27 cellular contexts compared by ENCODE assay signal in the genomic region with DNA sequence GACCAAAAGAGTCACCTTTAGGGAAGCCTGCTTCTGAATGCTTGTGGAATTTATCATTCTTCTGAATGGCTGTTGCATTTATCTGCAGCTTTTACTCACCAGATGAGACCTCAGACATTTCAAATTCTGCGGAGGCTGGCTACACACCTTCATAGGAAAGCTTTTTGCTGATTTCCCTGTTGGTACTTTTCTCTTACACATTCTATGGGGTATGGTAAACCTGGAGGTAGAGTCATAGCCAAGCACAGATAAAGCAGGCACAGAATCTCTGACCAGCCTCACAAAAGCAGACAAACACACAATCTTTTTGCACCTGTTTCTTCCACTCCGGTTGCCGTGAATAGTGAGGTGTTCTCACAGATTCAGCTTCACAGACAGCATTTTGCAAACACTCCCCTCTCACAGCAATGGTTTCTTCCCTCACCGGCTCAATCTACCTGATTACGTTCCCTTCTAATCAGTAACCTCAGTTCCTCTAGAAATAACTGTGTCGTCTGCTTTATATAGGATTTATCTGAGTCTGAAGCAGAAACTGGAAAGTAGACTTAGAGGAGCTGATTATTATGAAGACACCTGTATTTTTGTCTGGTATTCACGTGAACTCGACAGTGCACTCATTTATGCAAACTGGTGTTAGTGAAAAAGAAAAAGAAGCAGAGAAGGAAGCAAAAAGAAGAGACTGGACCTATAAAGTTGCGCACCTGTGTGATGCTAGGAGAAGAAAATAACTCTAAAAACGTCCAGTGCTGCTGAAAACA.
DNase-seq lines count a peak whose midpoint lies in the region; ATAC-seq and TF ChIP-seq lines count a peak whose summit lies in the region.
"Had no signal": no experiment of that assay in that cellular context is flagged by ENCODE, and none has a peak within 500 bp of the region (broad histone marks: within the 10 kb centered on the region; RNA-seq: fewer than 3 reads in every experiment).

No MANE protein-coding gene starts in this region.

- intact Hi-C loops in Caco-2 (cut with micrococcal nuclease; ENCODE audit: unreplicated experiment), result no loop called here

- H3K36me3 ChIP-seq in Caco-2 (ENCODE audit: control insufficient read depth, insufficient read depth, low read length) (no peaks in the 10 kb centered on the region), ES-I3 (ENCODE audit: insufficient read depth, low read length) (no peaks in the 10 kb centered on the region), iPS-18a (ENCODE audit: control insufficient read depth, low read depth, low read length) (no peaks in the 10 kb centered on the region)
- H3K36me3 ChIP-seq: adrenal gland; BLaER1 treated with 17β-estradiol and CSF1 and Interleukin-3, amounts not matched to agents 10 nM and 100 nM; left ventricle myocardium inferior; thyroid gland had no signal

- no peaks in the 10 kb centered on the region for H3K27me3 ChIP-seq in Caco-2 (replicated peaks; ENCODE audit: control insufficient read depth, insufficient read depth, low read length)
- H3K27me3 ChIP-seq in iPS-18a (ENCODE audit: control insufficient read depth, insufficient read depth, low read length), result no peaks in the 10 kb centered on the region
- H3K27me3 ChIP-seq: foreskin keratinocyte, thyroid gland had no signal

- H3K27me3 Mint-ChIP-seq in Caco-2 (ENCODE audit: insufficient read depth, unreplicated experiment), result no peaks in the 10 kb centered on the region
- H3K27me3 Mint-ChIP-seq in activated naive CD8-positive, alpha-beta T cell treated with anti-CD3 and anti-CD28 coated beads for 36 hours, result no peaks in the 10 kb centered on the region
- H3K27me3 Mint-ChIP-seq: naive thymus-derived CD4-positive, alpha-beta T cell had no signal

- no peak for TF ChIP-seq CTCF in Caco-2 (IDR thresholded peaks at IDR 0.05; ENCODE audit: insufficient read depth in 1 of 2, low read depth in 1 of 2, low read length in 1 of 2, severe bottlenecking in 1 of 2, unreplicated experiment in 1 of 2)
- no peak for TF ChIP-seq CTCF in GM10248 (IDR thresholded peaks at IDR 0.05; ENCODE audit: control extremely low read depth, extremely low read depth, low read depth, missing control alignments)

- H3K9ac ChIP-seq in ES-I3 (ENCODE audit: low read depth, low read length) (peak overlapping the region; percentile 31), iPS-18a (ENCODE audit: low read length) (peak overlapping the region; percentile 11)
- H3K9ac ChIP-seq: BLaER1 treated with 17β-estradiol and CSF1 and Interleukin-3, amounts not matched to agents 10 nM and 100 nM had no signal

- H3K27ac ChIP-seq in iPS-18a (ENCODE audit: low read length), result no peak overlapping the region
- H3K27ac ChIP-seq: adrenal gland; BLaER1 treated with 17β-estradiol and CSF1 and Interleukin-3, amounts not matched to agents 10 nM and 100 nM; foreskin keratinocyte; left ventricle myocardium inferior; thyroid gland had no signal

- CTCF ChIA-PET in Caco-2 (lab: Charles Lee) (no interaction called here), GM10248 (lab: Yijun Ruan, JAX) (no interaction called here)

- no peaks in the 10 kb centered on the region for H3K36me3 Mint-ChIP-seq in Caco-2 (ENCODE audit: insufficient read depth, unreplicated experiment)
- H3K36me3 Mint-ChIP-seq in activated naive CD8-positive, alpha-beta T cell treated with anti-CD3 and anti-CD28 coated beads for 36 hours, result no peaks in the 10 kb centered on the region
- H3K36me3 Mint-ChIP-seq: naive thymus-derived CD4-positive, alpha-beta T cell had no signal

- H3K4me3 Mint-ChIP-seq in Caco-2 (ENCODE audit: unreplicated experiment), result peak overlapping the region; percentile 32
- H3K4me3 Mint-ChIP-seq in activated naive CD8-positive, alpha-beta T cell treated with anti-CD3 and anti-CD28 coated beads for 36 hours, result no peak overlapping the region
- H3K4me3 Mint-ChIP-seq: naive thymus-derived CD4-positive, alpha-beta T cell; T-helper 1 cell treated with Interleukin-12 subunit alpha and Interleukin-12 subunit beta and Interleukin-4 antibody, amounts not matched to agents 30 μg/mL and 1 μg/mL, for 36 hours had no signal

- H3K27ac Mint-ChIP-seq in Caco-2 (ENCODE audit: unreplicated experiment), result no peak overlapping the region
- H3K27ac Mint-ChIP-seq in activated naive CD8-positive, alpha-beta T cell treated with anti-CD3 and anti-CD28 coated beads for 36 hours, result no peak overlapping the region
- H3K27ac Mint-ChIP-seq: naive thymus-derived CD4-positive, alpha-beta T cell; T-helper 1 cell treated with Interleukin-12 subunit alpha and Interleukin-12 subunit beta and Interleukin-4 antibody, amounts not matched to agents 30 μg/mL and 1 μg/mL, for 36 hours had no signal

- POLR2A ChIA-PET in Caco-2 (lab: Charles Lee), result no interaction called here
- POLR2A ChIA-PET in GM10248 (lab: Yijun Ruan, JAX), result no interaction called here

- no peak overlapping the region for H3K4me3 ChIP-seq in Caco-2 (ENCODE audit: low read depth, low read length)
- no peak overlapping the region for H3K4me3 ChIP-seq in iPS-18a (ENCODE audit: low read length)
- H3K4me3 ChIP-seq: adrenal gland; BLaER1 treated with 17β-estradiol and CSF1 and Interleukin-3, amounts not matched to agents 10 nM and 100 nM; left ventricle myocardium inferior; thyroid gland had no signal

- H3K4me1 ChIP-seq in Caco-2, result no peaks in the 10 kb centered on the region
- H3K4me1 ChIP-seq in ES-I3 (ENCODE audit: insufficient read depth, low read length), result peaks cover 26% of the 10 kb centered on the region
- peaks cover 26% of the 10 kb centered on the region for H3K4me1 ChIP-seq in iPS-18a (ENCODE audit: control insufficient read depth, low read depth, low read length)
- H3K4me1 ChIP-seq: adrenal gland, foreskin keratinocyte, thyroid gland had no signal

- no peaks in the 10 kb centered on the region for H3K9me3 ChIP-seq in Caco-2
- no peaks in the 10 kb centered on the region for H3K9me3 ChIP-seq in ES-I3 (ENCODE audit: control insufficient read depth, insufficient read depth, low read length)
- no peaks in the 10 kb centered on the region for H3K9me3 ChIP-seq in iPS-18a (ENCODE audit: control insufficient read depth, low read depth, low read length)
- H3K9me3 ChIP-seq: adrenal gland; BLaER1 treated with 17β-estradiol and CSF1 and Interleukin-3, amounts not matched to agents 10 nM and 100 nM; left ventricle myocardium inferior; thyroid gland had no signal

- no peaks in the 10 kb centered on the region for H3K9me3 Mint-ChIP-seq in Caco-2 (ENCODE audit: unreplicated experiment)
- no peaks in the 10 kb centered on the region for H3K9me3 Mint-ChIP-seq in activated naive CD8-positive, alpha-beta T cell treated with anti-CD3 and anti-CD28 coated beads for 36 hours
- H3K9me3 Mint-ChIP-seq: T-helper 1 cell treated with Interleukin-12 subunit alpha and Interleukin-12 subunit beta and Interleukin-4 antibody, amounts not matched to agents 30 μg/mL and 1 μg/mL, for 36 hours had no signal

- no peak for DNase-seq in Caco-2
- peak; percentile 80 for DNase-seq in NCI-H69 (lab: John Stamatoyannopoulos, UW)
- no peak for DNase-seq in activated naive CD8-positive, alpha-beta T cell treated with anti-CD3 and anti-CD28 coated beads for 36 hours
- no peak for DNase-seq in superior temporal gyrus (ENCODE audit: extremely low spot score)
- no peak for DNase-seq in GM10248 (ENCODE audit: extremely low spot score)
- DNase-seq: activated CD4-positive, alpha-beta T cell treated with anti-CD3 and anti-CD28 coated beads for 48 hours; activated naive CD4-positive, alpha-beta T cell; activated T-cell treated with anti-CD3 and anti-CD28 coated beads, Interleukin-2, amount 50 U/mL, for 48 hours; adrenal gland; effector CD8-positive, alpha-beta T cell; foreskin keratinocyte; hippocampal formation; left ventricle myocardium inferior; naive thymus-derived CD4-positive, alpha-beta T cell; NCI-H1694; occipital lobe; right cardiac atrium; stimulated activated CD4-positive, alpha-beta T cell treated with anti-CD3 and anti-CD28 coated beads, Interleukin-12 subunit alpha, Interleukin-12 subunit beta, amount 100 ng/mL, for 4 hours; stimulated activated CD4-positive, alpha-beta T cell treated with anti-CD3 and anti-CD28 coated beads, Interleukin-4, amount 100 ng/mL, for 24 hours; stimulated activated naive CD4-positive, alpha-beta T cell; thyroid gland had no signal

- H3K4me1 Mint-ChIP-seq in Caco-2 (ENCODE audit: low read depth, unreplicated experiment), result no peaks in the 10 kb centered on the region
- no peaks in the 10 kb centered on the region for H3K4me1 Mint-ChIP-seq in activated naive CD8-positive, alpha-beta T cell treated with anti-CD3 and anti-CD28 coated beads for 36 hours
- H3K4me1 Mint-ChIP-seq: naive thymus-derived CD4-positive, alpha-beta T cell had no signal

- ATAC-seq in HG03025 (IDR thresholded peaks at IDR 0.05; ENCODE audit: low FRiP score, unreplicated experiment), result no peak
- ATAC-seq: esophagus mucosa; foreskin keratinocyte; naive thymus-derived CD4-positive, alpha-beta T cell; right cardiac atrium had no signal

- no TSS peak for BruUV-seq in Caco-2 (replicated peaks; lab: Mats Ljungman, UMichigan)
